ENCODE assay signal across 8 cellular contexts in genomic region chr11:90134420-90135003, GRCh38. TPM values are rescaled to one million over a fixed set of nuclear protein-coding genes. Genes with fewer than 3 reads are reported as not detected.
DNase-seq lines count a peak whose midpoint lies in the region; ATAC-seq and TF ChIP-seq lines count a peak whose summit lies in the region.

Gene NAALAD2 (plus strand): TSS chr11:90134663. CDS start chr11:90134759, 96 bp downstream.

- CTCF ChIA-PET in activated B cell treated with CpG ODN at 0.5 μM for 24 hours (lab: Charles Lee) = no interaction called here

- H3K27ac ChIP-seq in foreskin keratinocyte (no peak within 1 kb of the TSS), neural cell (ENCODE audit: low read length) (peak within 1 kb of the TSS; percentile 39)

- no peaks in the 10 kb centered on the region for H3K9me2 ChIP-seq in neural cell (ENCODE audit: insufficient read depth, low read length)

- H2AFZ ChIP-seq in neural cell (ENCODE audit: low read depth, low read length) = peak within 1 kb of the TSS; percentile 57

- no peaks in the 10 kb centered on the region for H3K9me3 Mint-ChIP-seq in activated T-cell treated with anti-CD3 and anti-CD28 coated beads, Interleukin-2, amount 50 U/mL, for 4 hours
- H3K9me3 Mint-ChIP-seq in activated B cell treated with CpG ODN at 0.5 μM for 24 hours = no peaks in the 10 kb centered on the region

- peaks cover 38% of the 10 kb centered on the region for H3K27me3 Mint-ChIP-seq in activated T-cell treated with anti-CD3 and anti-CD28 coated beads, Interleukin-2, amount 50 U/mL, for 4 hours (ENCODE audit: low read depth)
- peaks cover 27% of the 10 kb centered on the region for H3K27me3 Mint-ChIP-seq in activated B cell treated with CpG ODN at 0.5 μM for 24 hours

- H3K4me1 Mint-ChIP-seq in activated T-cell treated with anti-CD3 and anti-CD28 coated beads, Interleukin-2, amount 50 U/mL, for 4 hours (ENCODE audit: low read depth) = peaks cover 10% of the 10 kb centered on the region
- H3K4me1 Mint-ChIP-seq in activated B cell treated with CpG ODN at 0.5 μM for 24 hours = peaks cover 15% of the 10 kb centered on the region

- H4K20me1 ChIP-seq in neural cell (ENCODE audit: insufficient read depth) = no peaks in the 10 kb centered on the region

- intact Hi-C loops in activated B cell treated with CpG ODN at 0.5 μM for 24 hours (cut with micrococcal nuclease) = no loop called here

- no peak for DNase-seq in activated T-cell treated with anti-CD3 and anti-CD28 coated beads, Interleukin-2, amount 50 U/mL, for 4 hours
- no peak for DNase-seq in activated T-cell treated with anti-CD3 and anti-CD28 coated beads, Interleukin-2, amount 50 U/mL, for 1 hour
- DNase-seq in activated B cell treated with CpG ODN at 0.5 μM for 24 hours = no peak
- DNase-seq in foreskin keratinocyte = peak in 1 of 2 donors; percentile 10
- no peak for DNase-seq in activated gamma-delta T cell treated with Interleukin-2 at 50 U/mL for 16 hours
- DNase-seq in T-helper 9 cell = no peak

- peaks cover 11% of the 10 kb centered on the region for H3K79me2 ChIP-seq in neural cell (replicated peaks; ENCODE audit: insufficient read depth, low read length)

- POLR2A ChIA-PET in activated B cell treated with CpG ODN at 0.5 μM for 24 hours (lab: Charles Lee) = no interaction called here

- ATAC-seq in activated T-cell treated with anti-CD3 and anti-CD28 coated beads, Interleukin-2, amount 50 U/mL, for 4 hours = no peak
- ATAC-seq in HG03135 (IDR thresholded peaks at IDR 0.05; ENCODE audit: unreplicated experiment) = peak; percentile 74
- no peak for ATAC-seq in activated B cell treated with CpG ODN at 0.5 μM for 24 hours (ENCODE audit: low read depth)
- ATAC-seq in foreskin keratinocyte = peak; percentile 75

- H3K36me3 Mint-ChIP-seq in activated T-cell treated with anti-CD3 and anti-CD28 coated beads, Interleukin-2, amount 50 U/mL, for 4 hours (ENCODE audit: insufficient read depth) = no peaks in the 10 kb centered on the region
- no peaks in the 10 kb centered on the region for H3K36me3 Mint-ChIP-seq in activated B cell treated with CpG ODN at 0.5 μM for 24 hours (ENCODE audit: low read depth)

- no peaks in the 10 kb centered on the region for H3K9me3 ChIP-seq in neural cell (ENCODE audit: low read length)

- TF ChIP-seq CTCF in activated B cell treated with CpG ODN at 0.5 μM for 24 hours (IDR thresholded peaks at IDR 0.05) (no peak), foreskin keratinocyte (conservative IDR thresholded peaks at IDR 0.05) (no peak), neural cell (IDR thresholded peaks at IDR 0.05; ENCODE audit: poor library complexity, severe bottlenecking) (no peak)

- TF ChIP-seq RAD21 in neural cell (conservative IDR thresholded peaks at IDR 0.05) = no peak

- H3K4me1 ChIP-seq in foreskin keratinocyte = no peaks in the 10 kb centered on the region

- peaks cover 34% of the 10 kb centered on the region for H3K27me3 ChIP-seq in foreskin keratinocyte
- H3K27me3 ChIP-seq in neural cell (ENCODE audit: insufficient read depth, low read depth, low read length) = peaks cover 3% of the 10 kb centered on the region

- H3K36me3 ChIP-seq in neural cell (ENCODE audit: insufficient read depth, low read length) = no peaks in the 10 kb centered on the region

- peak within 1 kb of the TSS; percentile 72 for H3K4me2 ChIP-seq in neural cell (ENCODE audit: low read length)

- H3K4me3 Mint-ChIP-seq in activated T-cell treated with anti-CD3 and anti-CD28 coated beads, Interleukin-2, amount 50 U/mL, for 4 hours = peak within 1 kb of the TSS; percentile 13
- H3K4me3 Mint-ChIP-seq in activated B cell treated with CpG ODN at 0.5 μM for 24 hours = peak within 1 kb of the TSS; percentile 13

- H3F3A ChIP-seq in neural cell (ENCODE audit: insufficient read depth, low read length, poor library complexity, severe bottlenecking) = no peaks in the 10 kb centered on the region

- H3K9ac ChIP-seq in neural cell (ENCODE audit: low read length) = peak within 1 kb of the TSS; percentile 66

- H3K4me3 ChIP-seq in neural cell (ENCODE audit: low read length) = peak within 1 kb of the TSS; percentile 75

- H3K27ac Mint-ChIP-seq in activated B cell treated with CpG ODN at 0.5 μM for 24 hours = no peak within 1 kb of the TSS

- TF ChIP-seq EP300 in neural cell (conservative IDR thresholded peaks at IDR 0.05; ENCODE audit: poor library complexity, severe bottlenecking) = no peak

TF ChIP-seq in neural cell, 6 proteins besides CTCF, POLR2A, EP300 and RAD21:
- TF ChIP-seq POLR2AphosphoS5 (IDR thresholded peaks at IDR 0.05) (peak; percentile 29), MXI1 (conservative IDR thresholded peaks at IDR 0.05; ENCODE audit: poor library complexity, severe bottlenecking) (no peak), REST (IDR thresholded peaks at IDR 0.05; ENCODE audit: borderline replicate concordance) (no peak)

RNA-seq across cellular contexts. Expression of gene NAALAD2, which starts in this region (rescaled TPM):
- total RNA-seq in activated T-cell treated with anti-CD3 and anti-CD28 coated beads, Interleukin-2, amount 50 U/mL, for 4 hours = not detected
- not detected in 2 replicates for total RNA-seq in activated B cell treated with CpG ODN at 0.5 μM for 24 hours
- 0.04 and 0.17 TPM in 2 replicates for total RNA-seq in foreskin keratinocyte
- 0.02 and 0.04 TPM in 2 replicates for polyA plus RNA-seq in foreskin keratinocyte
- 19.4 and 23.4 TPM in 2 replicates for polyA plus RNA-seq in neural cell
- polyA minus RNA-seq in neural cell = 31.4 and 41.8 TPM in 2 replicates

Comparison
In these comparisons a context has a peak if more than half of its experiments do, and no peak if none do; other contexts are left out.
1. RNA of gene NAALAD2 (polyA plus RNA-seq): 19.4 to 23.4 TPM in neural cell; 0.02 to 0.04 TPM in foreskin keratinocyte; every median in the first group is over 10 times any median in the second.
2. Peak in ATAC-seq in foreskin keratinocyte; RNA of the gene not detected or under 1 TPM.